Comparison of ENCODE assay signal across 1 cellular context in the genomic region with DNA sequence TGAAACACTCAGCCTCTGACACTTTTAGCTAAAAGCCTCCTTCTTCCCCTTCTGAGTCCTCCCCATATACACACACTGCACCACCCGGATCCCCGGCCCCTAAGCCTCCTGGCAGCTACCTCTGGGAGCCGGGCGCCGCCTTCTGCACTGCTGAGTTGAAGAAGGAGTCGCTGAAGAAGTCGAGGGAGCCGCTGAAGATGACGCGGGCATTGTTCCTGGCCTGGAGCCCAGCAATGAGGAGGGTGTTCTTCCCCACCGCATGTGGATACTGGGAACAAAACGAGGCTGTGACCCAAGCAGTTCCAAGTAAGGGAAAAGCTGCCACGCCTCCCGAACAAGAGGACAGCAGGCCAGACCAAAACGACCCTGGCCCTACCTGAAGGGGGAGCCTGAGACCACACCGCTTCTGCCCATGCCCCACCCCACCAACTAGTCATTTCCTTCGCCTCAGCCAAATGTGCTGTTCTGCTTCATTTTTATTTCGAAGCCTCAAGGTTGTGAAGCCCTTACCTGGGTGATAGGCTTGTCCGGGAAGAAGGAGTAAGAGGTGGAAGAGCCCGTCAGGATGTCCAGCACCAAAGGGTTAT.
TF ChIP-seq lines count a peak whose summit lies in the region.

No MANE protein-coding gene starts in this region.

TF ChIP-seq in WTC11, 78 proteins besides CTCF, POLR2A, EP300 and RAD21 (continued from another document):
- TF ChIP-seq, protein P1, sequence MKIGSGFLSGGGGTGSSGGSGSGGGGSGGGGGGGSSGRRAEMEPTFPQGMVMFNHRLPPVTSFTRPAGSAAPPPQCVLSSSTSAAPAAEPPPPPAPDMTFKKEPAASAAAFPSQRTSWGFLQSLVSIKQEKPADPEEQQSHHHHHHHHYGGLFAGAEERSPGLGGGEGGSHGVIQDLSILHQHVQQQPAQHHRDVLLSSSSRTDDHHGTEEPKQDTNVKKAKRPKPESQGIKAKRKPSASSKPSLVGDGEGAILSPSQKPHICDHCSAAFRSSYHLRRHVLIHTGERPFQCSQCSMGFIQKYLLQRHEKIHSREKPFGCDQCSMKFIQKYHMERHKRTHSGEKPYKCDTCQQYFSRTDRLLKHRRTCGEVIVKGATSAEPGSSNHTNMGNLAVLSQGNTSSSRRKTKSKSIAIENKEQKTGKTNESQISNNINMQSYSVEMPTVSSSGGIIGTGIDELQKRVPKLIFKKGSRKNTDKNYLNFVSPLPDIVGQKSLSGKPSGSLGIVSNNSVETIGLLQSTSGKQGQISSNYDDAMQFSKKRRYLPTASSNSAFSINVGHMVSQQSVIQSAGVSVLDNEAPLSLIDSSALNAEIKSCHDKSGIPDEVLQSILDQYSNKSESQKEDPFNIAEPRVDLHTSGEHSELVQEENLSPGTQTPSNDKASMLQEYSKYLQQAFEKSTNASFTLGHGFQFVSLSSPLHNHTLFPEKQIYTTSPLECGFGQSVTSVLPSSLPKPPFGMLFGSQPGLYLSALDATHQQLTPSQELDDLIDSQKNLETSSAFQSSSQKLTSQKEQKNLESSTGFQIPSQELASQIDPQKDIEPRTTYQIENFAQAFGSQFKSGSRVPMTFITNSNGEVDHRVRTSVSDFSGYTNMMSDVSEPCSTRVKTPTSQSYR (CRISPR knock-in tag; IDR thresholded peaks at IDR 0.05), result no peak
- TF ChIP-seq ZNF219 (CRISPR knock-in tag; IDR thresholded peaks at IDR 0.05; ENCODE audit: borderline replicate concordance) (no peak), NR3C1 (CRISPR knock-in tag; conservative IDR thresholded peaks at IDR 0.05; ENCODE audit: low read depth) (no peak), ZNF138 (CRISPR knock-in tag; conservative IDR thresholded peaks at IDR 0.05) (no peak)
- TF ChIP-seq, protein P2, sequence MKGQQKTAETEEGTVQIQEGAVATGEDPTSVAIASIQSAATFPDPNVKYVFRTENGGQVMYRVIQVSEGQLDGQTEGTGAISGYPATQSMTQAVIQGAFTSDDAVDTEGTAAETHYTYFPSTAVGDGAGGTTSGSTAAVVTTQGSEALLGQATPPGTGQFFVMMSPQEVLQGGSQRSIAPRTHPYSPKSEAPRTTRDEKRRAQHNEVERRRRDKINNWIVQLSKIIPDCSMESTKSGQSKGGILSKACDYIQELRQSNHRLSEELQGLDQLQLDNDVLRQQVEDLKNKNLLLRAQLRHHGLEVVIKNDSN (CRISPR knock-in tag; IDR thresholded peaks at IDR 0.05), result no peak
